Comparison of ENCODE assay signal across 18 cellular contexts in the genomic region with DNA sequence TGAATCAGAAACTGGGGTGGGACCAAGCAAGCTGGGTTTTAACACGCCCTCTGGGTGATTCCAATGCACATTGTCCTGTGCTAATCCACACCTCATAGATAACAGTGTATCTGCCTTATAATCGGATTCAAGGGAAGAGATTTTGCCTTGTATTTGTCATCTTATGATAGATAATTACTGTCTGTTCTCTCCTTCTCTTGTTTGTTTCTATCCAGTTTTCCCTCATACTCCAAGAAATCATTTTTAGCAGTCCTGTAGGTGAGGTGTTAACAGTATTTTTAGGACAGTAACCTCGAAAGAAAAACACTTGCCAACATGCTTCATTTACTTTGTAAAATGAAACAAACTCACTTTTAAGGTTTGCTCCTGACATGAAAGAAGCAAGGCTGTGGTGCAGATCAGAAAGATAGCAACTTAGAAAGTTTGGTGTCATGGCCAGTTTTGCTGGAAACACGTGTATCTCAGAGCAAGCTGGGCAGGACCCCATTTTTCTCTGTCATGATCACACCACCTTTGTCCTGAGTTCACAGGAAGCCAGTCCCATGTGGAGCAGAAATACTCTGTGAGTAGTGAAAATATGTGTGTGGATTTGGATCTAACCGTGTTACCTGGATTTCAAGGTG.
DNase-seq lines count a peak whose midpoint lies in the region; ATAC-seq, FAIRE-seq and TF ChIP-seq lines count a peak whose summit lies in the region.
"Had no signal": no experiment of that assay in that cellular context is flagged by ENCODE, and none has a peak within 500 bp of the region (broad histone marks: within the 10 kb centered on the region; RNA-seq: fewer than 3 reads in every experiment).

No MANE protein-coding gene starts in this region.

- 73% methylated on average over 5 of the region's 5 CpGs for WGBS in GM12878 (ENCODE audit: insufficient coverage, insufficient replicate concordance, low lambda C conversion rate, missing lambda C conversion rate)
- 71 to 74% methylated on average over 5 of the region's 5 CpGs for WGBS in thyroid gland, 2 donors

- no peak overlapping the region for H3K9ac ChIP-seq in GM12878 (ENCODE audit: control insufficient read depth, insufficient read depth, low read length)
- H3K9ac ChIP-seq in parathyroid adenoma = no peak overlapping the region
- H3K9ac ChIP-seq: GM23248 had no signal

- peak overlapping the region; percentile 18; the same call in 1 of the 2 replicates for H3K4me2 ChIP-seq in GM12878 (ENCODE audit: control insufficient read depth, insufficient read depth)
- peak overlapping the region; percentile 6 for H3K4me2 ChIP-seq in parathyroid adenoma (ENCODE audit: low read length)

- in situ Hi-C loops in GM12878 (cut with MboI) = no loop called here

- ATAC-seq in GM12878 (no peak), GM18873 (IDR thresholded peaks at IDR 0.05; ENCODE audit: low FRiP score, unreplicated experiment) (no peak), HG03342 (IDR thresholded peaks at IDR 0.05; ENCODE audit: unreplicated experiment) (no peak)
- ATAC-seq: Panc1 had no signal

- no peak overlapping the region for H3K4me3 ChIP-seq in HEK293 (ENCODE audit: low read depth, low read length)
- no peak overlapping the region for H3K4me3 ChIP-seq in GM12878
- no peak overlapping the region for H3K4me3 ChIP-seq in parathyroid adenoma (ENCODE audit: low read depth, low read length)
- no peak overlapping the region for H3K4me3 ChIP-seq in thyroid gland (replicated peaks in 1 of 3)
- H3K4me3 ChIP-seq: coronary artery, GM23248 had no signal

- peak overlapping the region; percentile 53 for H3K27ac Mint-ChIP-seq in activated CD4-positive, alpha-beta T cell treated with anti-CD3 and anti-CD28 coated beads, Interleukin-2, amount 10 ng/mL, durations not matched to agents 24 days and 14 days
- H3K27ac Mint-ChIP-seq: activated T-helper 1 cell treated with anti-CD3 and anti-CD28 coated beads, Interleukin-12 subunit alpha, Interleukin-12 subunit beta, Interleukin-2, Interleukin-4 antibody, amounts not matched to agents 30 ng/mL and 10 ng/mL and 1 ng/mL, durations not matched to agents 14 hours and 24 hours and 36 hours had no signal

- peak overlapping the region; percentile 21 for H3K4me3 Mint-ChIP-seq in activated CD4-positive, alpha-beta T cell treated with anti-CD3 and anti-CD28 coated beads, Interleukin-2, amount 10 ng/mL, durations not matched to agents 24 days and 14 days
- H3K4me3 Mint-ChIP-seq: activated T-helper 1 cell treated with anti-CD3 and anti-CD28 coated beads, Interleukin-12 subunit alpha, Interleukin-12 subunit beta, Interleukin-2, Interleukin-4 antibody, amounts not matched to agents 30 ng/mL and 10 ng/mL and 1 ng/mL, durations not matched to agents 14 hours and 24 hours and 36 hours had no signal

- H3K36me3 ChIP-seq in HEK293 (ENCODE audit: control insufficient read depth in 2 of 2, insufficient read depth in 1 of 2, low read length in 2 of 2) (no peaks in the 10 kb centered on the region), GM12878 (ENCODE audit: control insufficient read depth in 2 of 2, insufficient read depth in 2 of 2, low read length in 1 of 2) (no peaks in the 10 kb centered on the region; a peak in 1 of 4 replicates), parathyroid adenoma (ENCODE audit: control insufficient read depth, insufficient read depth, low read length) (no peaks in the 10 kb centered on the region), thyroid gland (no peaks in the 10 kb centered on the region)

- no peaks in the 10 kb centered on the region for H3K9me3 Mint-ChIP-seq in activated CD4-positive, alpha-beta T cell treated with anti-CD3 and anti-CD28 coated beads, Interleukin-2, amount 10 ng/mL, durations not matched to agents 24 days and 14 days
- H3K9me3 Mint-ChIP-seq: activated T-helper 1 cell treated with anti-CD3 and anti-CD28 coated beads, Interleukin-12 subunit alpha, Interleukin-12 subunit beta, Interleukin-2, Interleukin-4 antibody, amounts not matched to agents 30 ng/mL and 10 ng/mL and 1 ng/mL, durations not matched to agents 14 hours and 24 hours and 36 hours had no signal

- SMC1A ChIA-PET in GM12878 (lab: Charles Lee; ENCODE audit: uncharacterized antibody, unreplicated experiment) = no interaction called here

- no peaks in the 10 kb centered on the region for H3K36me3 Mint-ChIP-seq in activated CD4-positive, alpha-beta T cell treated with anti-CD3 and anti-CD28 coated beads, Interleukin-2, amount 10 ng/mL, durations not matched to agents 24 days and 14 days (ENCODE audit: low read depth)

- no peaks in the 10 kb centered on the region for H3K27me3 Mint-ChIP-seq in activated CD4-positive, alpha-beta T cell treated with anti-CD3 and anti-CD28 coated beads, Interleukin-2, amount 10 ng/mL, durations not matched to agents 24 days and 14 days

- no peaks in the 10 kb centered on the region for H4K20me1 ChIP-seq in GM12878 (ENCODE audit: control insufficient read depth, insufficient read depth)

- no peak for TF ChIP-seq POLR2A in GM12878 (IDR thresholded peaks at IDR 0.05; ENCODE audit: low read depth, low read length)
- TF ChIP-seq POLR2A in thyroid gland (IDR thresholded peaks at IDR 0.05) = no peak

- TF ChIP-seq CTCF in HEK293 (tag by site-specific recombination; IDR thresholded peaks at IDR 0.05) (no peak), GM12878 (IDR thresholded peaks at IDR 0.05 in 2 of 3, conservative IDR thresholded peaks at IDR 0.05 in 1 of 3; ENCODE audit: control insufficient read depth in 2 of 3, extremely low read depth in 1 of 3, insufficient read depth in 1 of 3, low read depth in 3 of 3, low read length in 3 of 3) (no peak), parathyroid adenoma (IDR thresholded peaks at IDR 0.05) (no peak), thyroid gland (IDR thresholded peaks at IDR 0.05) (no peak)

- H3K4me1 ChIP-seq in HEK293 (ENCODE audit: control insufficient read depth, insufficient read depth, low read length) (0 out of 2 replicates have a peak, but pooled peaks cover 4% of the 10 kb centered on the region), GM12878 (ENCODE audit: control insufficient read depth, insufficient read depth, low read length) (peaks cover 25% of the 10 kb centered on the region), parathyroid adenoma (peaks cover 17% of the 10 kb centered on the region), thyroid gland (peaks cover 36 to 45% of the 10 kb centered on the region in 2 donors)

- CTCF ChIA-PET in HEK293 (lab: Yijun Ruan, JAX) = interaction anchor here (1.1 kb wide), 1 partner anchor 28 kb away, joined by 3 read pairs; no protein-coding TSS in a partner anchor
- CTCF ChIA-PET in GM12878 (lab: Yijun Ruan, JAX) = no interaction called here

- H3K9me3 ChIP-seq in HEK293 (ENCODE audit: control insufficient read depth, insufficient read depth, low read depth, low read length) (no peaks in the 10 kb centered on the region), GM12878 (replicated peaks; ENCODE audit: control insufficient read depth, insufficient read depth, low read length) (no peaks in the 10 kb centered on the region), parathyroid adenoma (ENCODE audit: control insufficient read depth, low read length) (no peaks in the 10 kb centered on the region), thyroid gland (no peaks in the 10 kb centered on the region)

- no peak overlapping the region for H2AFZ ChIP-seq in GM12878 (ENCODE audit: control insufficient read depth, low read depth, low read length)
- no peak overlapping the region for H2AFZ ChIP-seq in parathyroid adenoma
- H2AFZ ChIP-seq: GM23248 had no signal

- no TSS peak for BruUV-seq in GM12878 (replicated peaks; lab: Mats Ljungman, UMichigan)

- FAIRE-seq in GM12878 (lab: Jason Lieb, UNC) = no peak
- FAIRE-seq: endometrium had no signal

- POLR2A ChIA-PET in HEK293 (lab: Yijun Ruan, JAX) (no interaction called here), GM12878 (lab: Charles Lee) (interaction anchor here (0.6 kb wide), 1 partner anchor 213 kb away, joined by 4 read pairs; no protein-coding TSS in a partner anchor)

- peaks cover 34% of the 10 kb centered on the region for H3K79me2 ChIP-seq in GM12878 (ENCODE audit: control insufficient read depth, insufficient read depth, low read length)
- H3K79me2 ChIP-seq in parathyroid adenoma = peaks cover 38% of the 10 kb centered on the region

- RAD21 ChIA-PET in GM12878 (lab: Charles Lee; ENCODE audit: unreplicated experiment) = no interaction called here

- peaks cover 29% of the 10 kb centered on the region for H3K4me1 Mint-ChIP-seq in activated CD4-positive, alpha-beta T cell treated with anti-CD3 and anti-CD28 coated beads, Interleukin-2, amount 10 ng/mL, durations not matched to agents 24 days and 14 days

- intact Hi-C loops in activated CD4-positive, alpha-beta T cell treated with anti-CD3 and anti-CD28 coated beads, Interleukin-2, amount 10 ng/mL, durations not matched to agents 24 days and 14 days (cut with micrococcal nuclease) = no loop called here
- intact Hi-C loops in GM12878 (cut with micrococcal nuclease; ENCODE audit: unreplicated experiment) = no loop called here
- intact Hi-C loops in thyroid gland (cut with DNase I) = no loop called here

- peak; percentile 63 for DNase-seq in activated CD4-positive, alpha-beta T cell treated with anti-CD3 and anti-CD28 coated beads, Interleukin-2, amount 10 ng/mL, durations not matched to agents 24 days and 14 days
- DNase-seq in activated CD4-positive, alpha-beta T cell treated with anti-CD3 and anti-CD28 coated beads, Interleukin-2, amount 50 U/mL, for 4 hours = no peak
- DNase-seq in GM12878 (ENCODE audit: low read depth, low spot score) (no peak), thyroid gland (no peak)
- DNase-seq: GM23248; KG1; NCI-H2029; NCI-H345; occipital lobe; stimulated activated CD4-positive, alpha-beta T cell treated with anti-CD3 and anti-CD28 coated beads, Interleukin-12 subunit alpha, Interleukin-12 subunit beta, amount 100 ng/mL, for 4 hours had no signal

- TF ChIP-seq EP300 in GM12878 (IDR thresholded peaks at IDR 0.05; ENCODE audit: borderline replicate concordance in 1 of 2, control insufficient read depth in 1 of 2, low read depth in 2 of 2, low read length in 2 of 2) = no peak

- no peak for TF ChIP-seq RAD21 in GM12878 (IDR thresholded peaks at IDR 0.05; ENCODE audit: insufficient read depth, low read depth, low read length)

- H3K27me3 ChIP-seq in GM12878 (replicated peaks in 1 of 2; ENCODE audit: control insufficient read depth in 2 of 2, insufficient read depth in 2 of 2, low read length in 1 of 2) (no peaks in the 10 kb centered on the region), parathyroid adenoma (ENCODE audit: control insufficient read depth, insufficient read depth, low read length) (no peaks in the 10 kb centered on the region), thyroid gland (no peaks in the 10 kb centered on the region)

- no peak overlapping the region for H3K27ac ChIP-seq in HEK293 (ENCODE audit: extremely low read depth, low read depth, low read length)
- peak overlapping the region; percentile 30; the same call in 1 of the 2 replicates for H3K27ac ChIP-seq in GM12878 (ENCODE audit: control insufficient read depth, insufficient read depth)
- H3K27ac ChIP-seq in parathyroid adenoma = no peak overlapping the region
- no peak overlapping the region for H3K27ac ChIP-seq in thyroid gland
- H3K27ac ChIP-seq: coronary artery, GM23248 had no signal

TF ChIP-seq in HEK293, 187 proteins besides CTCF, POLR2A, EP300 and RAD21 (continues in another document):
- no peak for TF ChIP-seq ZNF354C (tag by site-specific recombination; IDR thresholded peaks at IDR 0.05; ENCODE audit: borderline replicate concordance, low read depth)

TF ChIP-seq in GM12878, 131 proteins besides CTCF, POLR2A, EP300 and RAD21 (continues in another document):
- no peak for TF ChIP-seq SRF (IDR thresholded peaks at IDR 0.05; ENCODE audit: low read depth in 2 of 2, low read length in 2 of 2)
